In genomic region chr2:205934443-205934842, GRCh38 we compare ENCODE assay signal across 11 cellular contexts.
DNase-seq lines count a peak whose midpoint lies in the region; ATAC-seq and TF ChIP-seq lines count a peak whose summit lies in the region.
"Had no signal": no experiment of that assay in that cellular context is flagged by ENCODE, and none has a peak within 500 bp of the region (broad histone marks: within the 10 kb centered on the region; RNA-seq: fewer than 3 reads in every experiment).

No MANE protein-coding gene starts in this region.

- H3K9me3 ChIP-seq in right lobe of liver, result no peaks in the 10 kb centered on the region
- H3K9me3 ChIP-seq in ascending aorta, result no peaks in the 10 kb centered on the region
- no peaks in the 10 kb centered on the region for H3K9me3 ChIP-seq in PC-9 (ENCODE audit: insufficient read depth, low read depth)

- no TSS peak for BruUV-seq in PC-9 (replicated peaks; lab: Mats Ljungman, UMichigan)

- POLR2A ChIA-PET in PC-9 (lab: Charles Lee; ENCODE audit: unreplicated experiment), result no interaction called here

- CTCF ChIA-PET in PC-9 (lab: Charles Lee), result no interaction called here

- DNase-seq in AG20443 (ENCODE audit: low spot score), result peak; percentile 27
- peak; percentile 23 for DNase-seq in HPDE6-E6E7 (ENCODE audit: extremely low spot score)
- peak; percentile 15 to 19 for DNase-seq in cardiac fibroblast (ENCODE audit: low read depth in 2 of 2)
- no peak for DNase-seq in right lobe of liver
- DNase-seq in activated CD4-positive, CD25-positive, alpha-beta regulatory T cell treated with anti-CD3 and anti-CD28 coated beads, Interleukin-2, amount 50 U/mL, for 72 hours, result no peak
- DNase-seq in ascending aorta (ENCODE audit: low spot score in 2 of 2), result no peak
- DNase-seq in GM03348 (ENCODE audit: low spot score), result no peak
- no peak for DNase-seq in PC-9
- DNase-seq: NCI-H1436, NCI-H774 had no signal

- no peak for TF ChIP-seq POLR2A in right lobe of liver (IDR thresholded peaks at IDR 0.05)

- H3K4me3 ChIP-seq in cardiac fibroblast (replicated peaks in 1 of 2; ENCODE audit: low read depth in 2 of 2, low read length in 2 of 2) (no peak overlapping the region), right lobe of liver (no peak overlapping the region), ascending aorta (no peak overlapping the region), PC-9 (no peak overlapping the region)

- H3K79me2 ChIP-seq in PC-9 (ENCODE audit: low read depth), result no peaks in the 10 kb centered on the region

- H3K9me2 ChIP-seq in PC-9 (ENCODE audit: insufficient read depth), result no peaks in the 10 kb centered on the region

- H3K36me3 ChIP-seq in right lobe of liver (no peaks in the 10 kb centered on the region), ascending aorta (no peaks in the 10 kb centered on the region), PC-9 (ENCODE audit: low read depth) (no peaks in the 10 kb centered on the region)

- intact Hi-C loops in right lobe of liver (cut with DNase I) (no loop called here), ascending aorta (cut with DNase I) (no loop called here), PC-9 (cut with micrococcal nuclease; ENCODE audit: unreplicated experiment) (no loop called here)

- peaks cover 0 to 4% (median 1%) of the 10 kb centered on the region in 4 donors for H3K4me1 ChIP-seq in right lobe of liver
- H3K4me1 ChIP-seq in ascending aorta, result no peaks in the 10 kb centered on the region
- no peaks in the 10 kb centered on the region for H3K4me1 ChIP-seq in PC-9 (replicated peaks; ENCODE audit: insufficient read depth)

- WGBS in right lobe of liver (ENCODE audit: insufficient coverage, low coverage, low lambda C conversion rate, missing lambda C conversion rate), result 20% methylated on average over 1 of the region's 1 CpG

- peak; percentile 46 to 56 (median 50) for ATAC-seq in right lobe of liver
- ATAC-seq: natural killer cell treated with Interleukin-12 subunit alpha and Interleukin-12 subunit beta and Interleukin-15 and Interleukin-18, amount 100 ng/mL, for 72 hours had no signal

- no peaks in the 10 kb centered on the region for H4K20me1 ChIP-seq in PC-9 (ENCODE audit: insufficient read depth)

- H3K4me2 ChIP-seq in PC-9, result no peak overlapping the region

- TF ChIP-seq CTCF in cardiac fibroblast (IDR thresholded peaks at IDR 0.05; ENCODE audit: low read depth, low read length) (peak; percentile 22), right lobe of liver (IDR thresholded peaks at IDR 0.05) (peak; percentile 32 to 44 (median 40)), ascending aorta (IDR thresholded peaks at IDR 0.05) (no peak), PC-9 (conservative IDR thresholded peaks at IDR 0.05) (no peak)

- H3K27me3 ChIP-seq in right lobe of liver (no peaks in the 10 kb centered on the region), ascending aorta (no peaks in the 10 kb centered on the region), PC-9 (ENCODE audit: insufficient read depth, low read depth) (no peaks in the 10 kb centered on the region)

- no peak overlapping the region for H2AFZ ChIP-seq in PC-9

- H3K27ac ChIP-seq in right lobe of liver (no peak overlapping the region), ascending aorta (no peak overlapping the region), PC-9 (no peak overlapping the region)

- no peaks in the 10 kb centered on the region for H3F3A ChIP-seq in PC-9 (ENCODE audit: insufficient read depth, low read depth)

Comparison
In these comparisons a context has a peak if more than half of its experiments do, and no peak if none do; other contexts are left out.
1. DNase-seq: peak in AG20443 (single experiment), HPDE6-E6E7 (single experiment) and cardiac fibroblast (2 of 2); none in right lobe of liver (0 of 3), activated CD4-positive, CD25-positive, alpha-beta regulatory T cell treated with anti-CD3 and anti-CD28 coated beads, Interleukin-2, amount 50 U/mL, for 72 hours (single experiment), ascending aorta (0 of 2), GM03348 (single experiment) and PC-9 (0 of 2).
2. CTCF ChIP-seq: peak in cardiac fibroblast (single experiment) and right lobe of liver (4 of 4); none in ascending aorta (0 of 3) and PC-9 (single experiment).